24 cellular contexts compared by ENCODE assay signal in genomic region chr1:246798606-246799496, GRCh38.
DNase-seq lines count a peak whose midpoint lies in the region; ATAC-seq and TF ChIP-seq lines count a peak whose summit lies in the region.
"Had no signal": no experiment of that assay in that cellular context is flagged by ENCODE, and none has a peak within 500 bp of the region (broad histone marks: within the 10 kb centered on the region; RNA-seq: fewer than 3 reads in every experiment).

No MANE protein-coding gene starts in this region.

- H2AK5ac ChIP-seq in neuronal stem cell (ENCODE audit: low read depth, low read length) = peak overlapping the region; percentile 53

- no peak overlapping the region for H2BK5ac ChIP-seq in neuronal stem cell (ENCODE audit: low read length)

- no peak overlapping the region for H2BK15ac ChIP-seq in neuronal stem cell (ENCODE audit: low read length)

- peak overlapping the region; percentile 59 for H3K27ac Mint-ChIP-seq in glutamatergic neuron (ENCODE audit: unreplicated experiment)
- H3K27ac Mint-ChIP-seq: activated CD8-positive, alpha-beta T cell treated with anti-CD3 and anti-CD28 coated beads for 36 hours; activated naive CD4-positive, alpha-beta T cell treated with anti-CD3 and anti-CD28 coated beads, Interleukin-2, amount 50 U/mL, for 24 hours; activated T-cell treated with anti-CD3 and anti-CD28 coated beads, Interleukin-2, amount 50 U/mL, for 24 hours; IgD-negative memory B cell had no signal

- H3K79me1 ChIP-seq in neuronal stem cell (ENCODE audit: low read depth, low read length) = no peaks in the 10 kb centered on the region

- no peak overlapping the region for H3K4ac ChIP-seq in neuronal stem cell (ENCODE audit: low read length)

- peak overlapping the region; percentile 63 for H3K14ac ChIP-seq in neuronal stem cell (ENCODE audit: low read length)

- DNase-seq in Right ventricle myocardium superior = no peak
- no peak for DNase-seq in right atrium auricular region (ENCODE audit: low spot score)
- DNase-seq in glutamatergic neuron = no peak
- DNase-seq in neuronal stem cell (ENCODE audit: low spot score) = no peak
- DNase-seq in NCI-H345 treated with DMSO at 0.1 percent for 48 hours (lab: John Stamatoyannopoulos, UW; ENCODE audit: unreplicated experiment) = no peak
- no peak for DNase-seq in NCI-H2227 (lab: John Stamatoyannopoulos, UW; ENCODE audit: unreplicated experiment)
- DNase-seq: ACHN; activated CD8-positive, alpha-beta T cell treated with anti-CD3 and anti-CD28 coated beads for 36 hours; activated T-cell treated with anti-CD3 and anti-CD28 coated beads, Interleukin-2, amount 50 U/mL, for 24 hours; HCEC 1CT; naive B cell; NCI-H1694 treated with DMSO at 0.1 percent for 48 hours; NCI-H446; SHP77 treated with DMSO at 0.1 percent for 48 hours; stimulated activated CD4-positive, alpha-beta T cell treated with anti-CD3 and anti-CD28 coated beads, Interleukin-4, amount 100 ng/mL, for 24 hours; T-helper 2 cell had no signal

- H2BK120ac ChIP-seq in neuronal stem cell (ENCODE audit: low read depth, low read length) = no peak overlapping the region

- H3K4me3 ChIP-seq in right atrium auricular region = no peak overlapping the region
- H3K4me3 ChIP-seq in neuronal stem cell (ENCODE audit: low read length in 2 of 2) = no peak overlapping the region
- H3K4me3 ChIP-seq: ascending aorta, lung, vagina had no signal

- TF ChIP-seq CTCF in right atrium auricular region (IDR thresholded peaks at IDR 0.05) (no peak), glutamatergic neuron (IDR thresholded peaks at IDR 0.05; ENCODE audit: partially characterized antibody, unreplicated experiment) (no peak)

- H3K9ac ChIP-seq in neuronal stem cell (ENCODE audit: low read depth, low read length, poor library complexity) = peak overlapping the region; percentile 50

- no peak overlapping the region for H2BK12ac ChIP-seq in neuronal stem cell (ENCODE audit: low read length)

- peaks cover 6% of the 10 kb centered on the region for H3K9me3 Mint-ChIP-seq in glutamatergic neuron (ENCODE audit: unreplicated experiment)
- H3K9me3 Mint-ChIP-seq: activated CD8-positive, alpha-beta T cell treated with anti-CD3 and anti-CD28 coated beads for 36 hours; activated naive CD4-positive, alpha-beta T cell treated with anti-CD3 and anti-CD28 coated beads, Interleukin-2, amount 50 U/mL, for 24 hours; activated T-cell treated with anti-CD3 and anti-CD28 coated beads, Interleukin-2, amount 50 U/mL, for 24 hours had no signal

- H3K23ac ChIP-seq in neuronal stem cell (ENCODE audit: low read depth, low read length, poor library complexity) = peak overlapping the region; percentile 10

- no peak overlapping the region for H3K4me3 Mint-ChIP-seq in glutamatergic neuron (ENCODE audit: unreplicated experiment)
- H3K4me3 Mint-ChIP-seq: activated CD8-positive, alpha-beta T cell treated with anti-CD3 and anti-CD28 coated beads for 36 hours; activated naive CD4-positive, alpha-beta T cell treated with anti-CD3 and anti-CD28 coated beads, Interleukin-2, amount 50 U/mL, for 24 hours; activated T-cell treated with anti-CD3 and anti-CD28 coated beads, Interleukin-2, amount 50 U/mL, for 24 hours; IgD-negative memory B cell had no signal

- no CpG with 5 or more reads among the region's 22 CpGs for WGBS in neuronal stem cell (ENCODE audit: extremely low coverage in 2 of 2, insufficient read length in 2 of 2, insufficient replicate concordance in 1 of 2), 2 donors

- peak overlapping the region; percentile 90 for H3K18ac ChIP-seq in neuronal stem cell (ENCODE audit: low read length)

- ATAC-seq in Right ventricle myocardium superior (ENCODE audit: poor library complexity) (peak; percentile 81), GM21825 (IDR thresholded peaks at IDR 0.05; ENCODE audit: unreplicated experiment) (no peak), HG03045 (IDR thresholded peaks at IDR 0.05; ENCODE audit: unreplicated experiment) (no peak)
- ATAC-seq: activated CD8-positive, alpha-beta T cell treated with anti-CD3 and anti-CD28 coated beads for 36 hours had no signal

- intact Hi-C loops in Right ventricle myocardium superior (cut with DNase I) = no loop called here

- H3K36me3 ChIP-seq in right atrium auricular region = no peaks in the 10 kb centered on the region
- no peaks in the 10 kb centered on the region for H3K36me3 ChIP-seq in neuronal stem cell (replicated peaks in 1 of 2; ENCODE audit: control insufficient read depth in 2 of 2, insufficient read depth in 2 of 2, low read length in 2 of 2)
- H3K36me3 ChIP-seq: ascending aorta, vagina had no signal

- no peak overlapping the region for H3K4me2 ChIP-seq in neuronal stem cell (ENCODE audit: insufficient read depth, low read length, poor library complexity, severe bottlenecking)

- H3K9me3 ChIP-seq in right atrium auricular region (no peaks in the 10 kb centered on the region), neuronal stem cell (replicated peaks in 1 of 2; ENCODE audit: control insufficient read depth in 2 of 2, insufficient read depth in 1 of 2, low read depth in 1 of 2, low read length in 2 of 2) (peaks cover 0 to 6% of the 10 kb centered on the region in 2 donors)
- H3K9me3 ChIP-seq: ascending aorta, vagina had no signal

- H2AFZ ChIP-seq in neuronal stem cell (ENCODE audit: low read length) = peak overlapping the region; percentile 44

- H3K27ac ChIP-seq in right atrium auricular region = peak overlapping the region in 1 of 2 donors; percentile 4
- H3K27ac ChIP-seq in neuronal stem cell (replicated peaks; ENCODE audit: low read length) = no peak overlapping the region
- H3K27ac ChIP-seq: ascending aorta, C4-2B, vagina had no signal

- H3K4me1 ChIP-seq in right atrium auricular region (peaks cover 0 to 12% of the 10 kb centered on the region in 2 donors), neuronal stem cell (ENCODE audit: control insufficient read depth in 2 of 2, insufficient read depth in 1 of 2, low read depth in 1 of 2, low read length in 2 of 2) (peaks cover 12 to 14% of the 10 kb centered on the region in 2 donors)
- H3K4me1 ChIP-seq: ascending aorta had no signal

- peaks cover 16% of the 10 kb centered on the region for H3K4me1 Mint-ChIP-seq in glutamatergic neuron (ENCODE audit: low read depth, unreplicated experiment)
- H3K4me1 Mint-ChIP-seq: activated naive CD4-positive, alpha-beta T cell treated with anti-CD3 and anti-CD28 coated beads, Interleukin-2, amount 50 U/mL, for 24 hours; IgD-negative memory B cell; naive B cell had no signal

- H4K91ac ChIP-seq in neuronal stem cell (ENCODE audit: low read depth, low read length, poor library complexity) = no peak overlapping the region

- H3K27me3 Mint-ChIP-seq in glutamatergic neuron (ENCODE audit: unreplicated experiment) = peaks cover 9% of the 10 kb centered on the region
- H3K27me3 Mint-ChIP-seq: activated CD8-positive, alpha-beta T cell treated with anti-CD3 and anti-CD28 coated beads for 36 hours; activated T-cell treated with anti-CD3 and anti-CD28 coated beads, Interleukin-2, amount 50 U/mL, for 24 hours; IgD-negative memory B cell; naive B cell had no signal

- peak overlapping the region; percentile 6 for H4K8ac ChIP-seq in neuronal stem cell (ENCODE audit: low read depth, low read length)

- peaks cover 4% of the 10 kb centered on the region for H3K36me3 Mint-ChIP-seq in glutamatergic neuron (ENCODE audit: unreplicated experiment)
- H3K36me3 Mint-ChIP-seq: activated naive CD4-positive, alpha-beta T cell treated with anti-CD3 and anti-CD28 coated beads, Interleukin-2, amount 50 U/mL, for 24 hours; IgD-negative memory B cell; naive B cell had no signal

- H3K27me3 ChIP-seq in right atrium auricular region (no peaks in the 10 kb centered on the region), neuronal stem cell (ENCODE audit: control insufficient read depth in 3 of 3, insufficient read depth in 3 of 3, low read depth in 1 of 3, low read length in 3 of 3) (peaks cover 0 to 15% (median 0%) of the 10 kb centered on the region in 3 experiments)
- H3K27me3 ChIP-seq: ascending aorta, vagina had no signal
